9 cellular contexts compared by ENCODE assay signal in genomic region chr10:125038637-125039036, GRCh38.
DNase-seq lines count a peak whose midpoint lies in the region; ATAC-seq and TF ChIP-seq lines count a peak whose summit lies in the region.
"Had no signal": no experiment of that assay in that cellular context is flagged by ENCODE, and none has a peak within 500 bp of the region (broad histone marks: within the 10 kb centered on the region; RNA-seq: fewer than 3 reads in every experiment).

No MANE protein-coding gene starts in this region.

- BruUV-seq in Panc1 (replicated peaks; lab: Mats Ljungman, UMichigan), result no TSS peak

- no peaks in the 10 kb centered on the region for H3K27me3 ChIP-seq in Panc1 (ENCODE audit: control insufficient read depth, insufficient read depth, low read length)

- peaks cover 51% of the 10 kb centered on the region for H3K4me1 ChIP-seq in Panc1 (ENCODE audit: control insufficient read depth, insufficient read depth, low read length)

- no peaks in the 10 kb centered on the region for H3K9me3 ChIP-seq in Panc1 (ENCODE audit: control insufficient read depth, insufficient read depth, low read depth, low read length)

- peaks cover 2% of the 10 kb centered on the region; the same call in 1 of the 2 replicates for H3K36me3 ChIP-seq in Panc1 (ENCODE audit: control insufficient read depth, insufficient read depth, low read length)

- intact Hi-C loops in Panc1 (cut with micrococcal nuclease; ENCODE audit: unreplicated experiment), result no loop called here
- intact Hi-C loops in posterior vena cava (cut with DNase I), result no loop called here

- peak; percentile 70 for ATAC-seq in Panc1
- no peak for ATAC-seq in HG02678 (IDR thresholded peaks at IDR 0.05; ENCODE audit: unreplicated experiment)
- no peak for ATAC-seq in HG02840 (IDR thresholded peaks at IDR 0.05; ENCODE audit: low FRiP score, unreplicated experiment)

- CTCF ChIA-PET in Panc1 (lab: Charles Lee), result no interaction called here

- POLR2A ChIA-PET in Panc1 (lab: Charles Lee), result no interaction called here

- no peak overlapping the region for H3K4me3 ChIP-seq in GM12865 (ENCODE audit: low read depth, low read length)
- H3K4me3 ChIP-seq in Panc1 (ENCODE audit: low read depth in 2 of 2, low read length in 2 of 2), result no peak overlapping the region

- H3K27ac ChIP-seq in Panc1 (ENCODE audit: low read length), result no peak overlapping the region

- in situ Hi-C loops in Panc1 (cut with HindIII; ENCODE audit: low pct_unique_long_range_greater_than_20kb, low sequenced_read_pairs), result no loop called here

- TF ChIP-seq CTCF in GM12865 (IDR thresholded peaks at IDR 0.05; ENCODE audit: insufficient read depth, low read depth, low read length, missing control alignments) (peak; percentile 28), Panc1 (IDR thresholded peaks at IDR 0.05) (no peak; the same call in 1 of the 2 replicates)

- DNase-seq in GM12865 (ENCODE audit: low read depth) (peak; percentile 18), Panc1 (ENCODE audit: low read depth, low spot score) (no peak), globus pallidus (ENCODE audit: low spot score) (peak; percentile 79), posterior vena cava (ENCODE audit: low spot score) (peak; percentile 79), middle frontal gyrus (ENCODE audit: extremely low spot score, low spot score) (no peak), GM19240 (ENCODE audit: insufficient read length, low spot score) (no peak)
- DNase-seq: activated B cell treated with CpG ODN at 0.5 μM for 24 hours had no signal

Comparison
In these comparisons a context has a peak if more than half of its experiments do, and no peak if none do; other contexts are left out.
1. DNase-seq: peak in GM12865 (single experiment), globus pallidus (single experiment) and posterior vena cava (single experiment); none in Panc1 (single experiment), middle frontal gyrus (single experiment) and GM19240 (single experiment).